ENCODE assay signal across 8 cellular contexts in genomic region chr10:93481213-93481930, GRCh38. TPM values are rescaled to one million over a fixed set of nuclear protein-coding genes. Genes with fewer than 3 reads are reported as not detected.
A peak's percentile ranks its signal among the peaks of the same experiment; 100 is the strongest.
DNase-seq lines count a peak whose midpoint lies in the region; ATAC-seq, FAIRE-seq and TF ChIP-seq lines count a peak whose summit lies in the region.

No MANE protein-coding gene starts in this region.

- no peak for TF ChIP-seq EP300 in GM12878 (IDR thresholded peaks at IDR 0.05; ENCODE audit: borderline replicate concordance in 1 of 2, control insufficient read depth in 1 of 2, low read depth in 2 of 2, low read length in 2 of 2)

- CTCF ChIA-PET in GM12878 (lab: Yijun Ruan, JAX), result interaction anchor here (0.6 to 4.5 kb wide), 29 partner anchors 8 to 671 kb away, joined by 3 to 283 read pairs (median 6); partner anchors contain the start of gene CEP55

- no peaks in the 10 kb centered on the region for H3K79me2 ChIP-seq in Loucy (ENCODE audit: insufficient read depth, low read length)
- no peaks in the 10 kb centered on the region for H3K79me2 ChIP-seq in GM12878 (ENCODE audit: control insufficient read depth, insufficient read depth, low read length)

- H3K9ac ChIP-seq in Loucy (ENCODE audit: low read depth, low read length, poor library complexity, severe bottlenecking) (peak overlapping the region; percentile 47), GM12878 (ENCODE audit: control insufficient read depth, insufficient read depth, low read length) (no peak overlapping the region), subcutaneous abdominal adipose tissue (ENCODE audit: low read length in 5 of 5) (peak overlapping the region; percentile 85 to 94 (median 89))

- SMC1A ChIA-PET in GM12878 (lab: Charles Lee; ENCODE audit: uncharacterized antibody, unreplicated experiment), result interaction anchor here (0.8 to 5.5 kb wide), 15 partner anchors 9 to 396 kb away, joined by 3 to 157 read pairs (median 7); no protein-coding TSS in a partner anchor

- FAIRE-seq in GM12878 (lab: Jason Lieb, UNC), result no peak

- no peaks in the 10 kb centered on the region for H3K9me2 ChIP-seq in Loucy (replicated peaks; ENCODE audit: low read depth, low read length)

- H3K4me1 ChIP-seq in Loucy (ENCODE audit: insufficient read depth, low read length, poor library complexity, severe bottlenecking), result peaks cover 6% of the 10 kb centered on the region
- peaks cover 9% of the 10 kb centered on the region for H3K4me1 ChIP-seq in GM12878 (ENCODE audit: control insufficient read depth, insufficient read depth, low read length)
- H3K4me1 ChIP-seq in subcutaneous abdominal adipose tissue (ENCODE audit: control insufficient read depth in 5 of 5, insufficient read depth in 5 of 5, low read length in 5 of 5), result peaks cover 1 to 34% (median 16%) of the 10 kb centered on the region in 5 donors

- H4K20me1 ChIP-seq in Loucy (ENCODE audit: insufficient read depth, low read length, poor library complexity, severe bottlenecking) (no peaks in the 10 kb centered on the region), GM12878 (ENCODE audit: control insufficient read depth, insufficient read depth) (no peaks in the 10 kb centered on the region)

- TF ChIP-seq RAD21 in GM12878 (IDR thresholded peaks at IDR 0.05; ENCODE audit: insufficient read depth, low read depth, low read length), result no peak

- no peaks in the 10 kb centered on the region for H3K36me3 ChIP-seq in Loucy (ENCODE audit: insufficient read depth, low read length)
- no peaks in the 10 kb centered on the region for H3K36me3 ChIP-seq in GM12878 (ENCODE audit: control insufficient read depth in 2 of 2, insufficient read depth in 2 of 2, low read length in 1 of 2)
- no peaks in the 10 kb centered on the region for H3K36me3 ChIP-seq in subcutaneous abdominal adipose tissue (ENCODE audit: control insufficient read depth in 5 of 5, insufficient read depth in 5 of 5, low read length in 5 of 5)

- peak overlapping the region; percentile 93 for H3K4me2 ChIP-seq in Loucy (ENCODE audit: low read depth, low read length, poor library complexity, severe bottlenecking)
- H3K4me2 ChIP-seq in GM12878 (ENCODE audit: control insufficient read depth, insufficient read depth), result peak overlapping the region; percentile 90

- TSS peak; percentile 73 for BruUV-seq in GM12878 (replicated peaks; lab: Mats Ljungman, UMichigan)

- H3K9me3 ChIP-seq in Loucy (ENCODE audit: insufficient read depth, low read depth, low read length) (no peaks in the 10 kb centered on the region), GM12878 (replicated peaks; ENCODE audit: control insufficient read depth, insufficient read depth, low read length) (no peaks in the 10 kb centered on the region), subcutaneous abdominal adipose tissue (ENCODE audit: control insufficient read depth in 5 of 5, low read length in 5 of 5) (no peaks in the 10 kb centered on the region)

- POLR2A ChIA-PET in GM12878 (lab: Charles Lee), result interaction anchor here (0.6 to 1.3 kb wide), 3 partner anchors 15 to 471 kb away, joined by 3 to 8 read pairs (median 3); partner anchors contain the start of gene CEP55

- intact Hi-C loops in GM12878 (cut with micrococcal nuclease; ENCODE audit: unreplicated experiment), result loop anchor here (10.0 kb wide), 1 partner anchor 597 kb away; no protein-coding TSS in a partner anchor

- no peak for DNase-seq in GM12878 (ENCODE audit: low read depth, low spot score)
- DNase-seq in kidney tubule cell (ENCODE audit: low spot score), result peak; percentile 54
- DNase-seq in NCI-H69 (lab: John Stamatoyannopoulos, UW), result no peak
- no peak for DNase-seq in globus pallidus (ENCODE audit: low spot score)
- no peak for DNase-seq in iPS-NIHi7 (ENCODE audit: extremely low spot score)

- in situ Hi-C loops in GM12878 (cut with MboI), result loop anchor here (5.0 kb wide), 1 partner anchor 104 kb away; no protein-coding TSS in a partner anchor

- 41% methylated on average over 6 of the region's 6 CpGs for WGBS in GM12878 (ENCODE audit: insufficient coverage, insufficient replicate concordance, low lambda C conversion rate, missing lambda C conversion rate)

- RAD21 ChIA-PET in GM12878 (lab: Charles Lee; ENCODE audit: unreplicated experiment), result interaction anchor here (0.6 to 6.1 kb wide), 11 partner anchors 19 to 129 kb away, joined by 3 to 144 read pairs (median 4); no protein-coding TSS in a partner anchor

- H3K27me3 ChIP-seq in Loucy (ENCODE audit: insufficient read depth, low read length, poor library complexity, severe bottlenecking), result no peaks in the 10 kb centered on the region
- H3K27me3 ChIP-seq in GM12878 (replicated peaks in 1 of 2; ENCODE audit: control insufficient read depth in 2 of 2, insufficient read depth in 2 of 2, low read length in 1 of 2), result peaks cover 0 to 5% of the 10 kb centered on the region in 2 experiments
- no peaks in the 10 kb centered on the region for H3K27me3 ChIP-seq in subcutaneous abdominal adipose tissue (ENCODE audit: control insufficient read depth in 5 of 5, insufficient read depth in 4 of 5, low read length in 5 of 5)

- TF ChIP-seq CTCF in Loucy (conservative IDR thresholded peaks at IDR 0.05; ENCODE audit: low read length), result no peak
- no peak for TF ChIP-seq CTCF in GM12878 (IDR thresholded peaks at IDR 0.05 in 2 of 3, conservative IDR thresholded peaks at IDR 0.05 in 1 of 3; ENCODE audit: control insufficient read depth in 2 of 3, extremely low read depth in 1 of 3, insufficient read depth in 1 of 3, low read depth in 3 of 3, low read length in 3 of 3)

- H3K27ac ChIP-seq in GM12878 (ENCODE audit: control insufficient read depth, insufficient read depth) (no peak overlapping the region), subcutaneous abdominal adipose tissue (ENCODE audit: low read depth, low read length) (peak overlapping the region; percentile 99)

- peak overlapping the region; percentile 78 for H3K4me3 ChIP-seq in Loucy (ENCODE audit: low read length, poor library complexity, severe bottlenecking)
- no peak overlapping the region for H3K4me3 ChIP-seq in GM12878
- peak overlapping the region; percentile 75 to 97 (median 87) for H3K4me3 ChIP-seq in subcutaneous abdominal adipose tissue (ENCODE audit: low read depth in 1 of 5, low read length in 5 of 5)

- ATAC-seq in GM12878, result no peak
- no peak for ATAC-seq in GM18868 (IDR thresholded peaks at IDR 0.05; ENCODE audit: unreplicated experiment)

- no peaks in the 10 kb centered on the region for H3F3A ChIP-seq in Loucy (ENCODE audit: low read depth)

- peak overlapping the region; percentile 84 for H2AFZ ChIP-seq in Loucy (ENCODE audit: low read length)
- H2AFZ ChIP-seq in GM12878 (ENCODE audit: control insufficient read depth, low read depth, low read length), result no peak overlapping the region

- no peak for TF ChIP-seq POLR2A in GM12878 (IDR thresholded peaks at IDR 0.05; ENCODE audit: low read depth, low read length)

TF ChIP-seq in GM12878, 131 proteins besides CTCF, POLR2A, EP300 and RAD21:
- peak; percentile 58; the same call in 1 of the 2 replicates for TF ChIP-seq PAX5 (IDR thresholded peaks at IDR 0.05; ENCODE audit: borderline replicate concordance, low read depth, low read length)
- no peak for TF ChIP-seq TCF3 (IDR thresholded peaks at IDR 0.05; ENCODE audit: borderline replicate concordance, insufficient read depth, low read depth, low read length)
- no peak for TF ChIP-seq ZNF207 (IDR thresholded peaks at IDR 0.05; ENCODE audit: borderline replicate concordance)
- no peak for TF ChIP-seq BCL11A (IDR thresholded peaks at IDR 0.05; ENCODE audit: low read depth, low read length)
- TF ChIP-seq NFYA (IDR thresholded peaks at IDR 0.05; ENCODE audit: borderline replicate concordance, low read depth, low read length), result no peak
- no peak for TF ChIP-seq ZSCAN29 (IDR thresholded peaks at IDR 0.05)
TF ChIP-seq in GM12878: peak in this region for 1.

RNA-seq across cellular contexts. Expression of gene MYOF, which starts 0.8 kb away (rescaled TPM):
- total RNA-seq in GM12878 (2013; cell fraction: nucleolus; rRNA removed), result 0.34 and 0.63 TPM in 2 replicates
- 0.11 and 0.16 TPM in 2 replicates for total RNA-seq in GM12878 (2014; rRNA removed)
- total RNA-seq in GM12878 (2014; rRNA removed; fragmentation: Illumina TruSeq; extraction: Trizol), result 0.09 and 0.18 TPM in 2 replicates
- total RNA-seq in GM12878 (2021), result 0.44 and 0.45 TPM in 2 replicates
- 0.04 TPM for polyA plus RNA-seq in GM12878 (2011; ENCODE audit: low read depth)
- 0.04 and 0.15 TPM in 2 replicates for polyA plus RNA-seq in GM12878 (2011; rRNA removed)
- 0.07 and 0.10 TPM in 2 replicates for polyA plus RNA-seq in GM12878 (2011; cell fraction: cytosol; rRNA removed)
- polyA plus RNA-seq in GM12878 (2011; cell fraction: nucleus; rRNA removed), result 0.16 and 0.18 TPM in 2 replicates
- 0.04 TPM in 2 replicates for polyA plus RNA-seq in GM12878 (2012)
- 0.11 and 0.19 TPM in 2 replicates for polyA plus RNA-seq in GM12878 (2014; fragmentation: Illumina TruSeq; extraction: Trizol)
- under 1 TPM; 0.02 to 0.13 TPM for polyA plus RNA-seq in GM12878 (2014; fragmentation: Nextera tagmentation; extraction: Ambion mirVana)
- 0.25 and 0.42 TPM in 2 replicates for polyA plus RNA-seq in GM12878 (2014; rRNA removed)
- polyA plus RNA-seq in GM12878 (2016; fragmentation: Nextera tagmentation; extraction: Ambion mirVana), result under 1 TPM; 0.48 to 0.59 TPM
- 0.07 TPM in 1 of 2 replicates, not detected in the other for polyA minus RNA-seq in GM12878 (2011; rRNA and poly(A)+ RNA removed)
- polyA minus RNA-seq in GM12878 (2011; cell fraction: cytosol; rRNA and poly(A)+ RNA removed), result 0.80 and 1.9 TPM in 2 replicates
- under 0.01 and 0.19 TPM in 2 replicates for polyA minus RNA-seq in GM12878 (2011; cell fraction: nucleus; rRNA and poly(A)+ RNA removed)

RNA-seq across cellular contexts. Expression of gene CEP55, which starts 15.0 kb away (rescaled TPM):
- total RNA-seq in GM12878 (2013; cell fraction: nucleolus; rRNA removed), result 15.3 and 17.8 TPM in 2 replicates
- total RNA-seq in GM12878 (2014; rRNA removed) (51.3 and 59.5 TPM in 2 replicates), GM12878 (2014; rRNA removed; fragmentation: Illumina TruSeq; extraction: Trizol) (80.8 and 83.6 TPM in 2 replicates), GM12878 (2021) (37.5 and 38.7 TPM in 2 replicates)
- 10.4 TPM for polyA plus RNA-seq in GM12878 (2011; ENCODE audit: low read depth)
- polyA plus RNA-seq in GM12878 (2011; rRNA removed) (54.6 and 86.6 TPM in 2 replicates), GM12878 (2014; fragmentation: Illumina TruSeq; extraction: Trizol) (65.2 and 77.0 TPM in 2 replicates), GM12878 (2014; fragmentation: Nextera tagmentation; extraction: Ambion mirVana) (10 to 100 TPM; 14.6 to 16.7 TPM), GM12878 (2014; rRNA removed) (32.2 and 41.2 TPM in 2 replicates), GM12878 (2016; fragmentation: Nextera tagmentation; extraction: Ambion mirVana) (10 to 100 TPM; 52.7 to 56.1 TPM)
- polyA plus RNA-seq in GM12878 (2011; cell fraction: cytosol; rRNA removed), result 20.2 and 22.0 TPM in 2 replicates
- 17.5 and 21.3 TPM in 2 replicates for polyA plus RNA-seq in GM12878 (2011; cell fraction: nucleus; rRNA removed)
- 15.9 and 22.0 TPM in 2 replicates for polyA plus RNA-seq in GM12878 (2012)
- 19.6 and 28.5 TPM in 2 replicates for polyA minus RNA-seq in GM12878 (2011; rRNA and poly(A)+ RNA removed)
- polyA minus RNA-seq in GM12878 (2011; cell fraction: cytosol; rRNA and poly(A)+ RNA removed), result 11.2 and 13.8 TPM in 2 replicates
- 8.6 and 12.6 TPM in 2 replicates for polyA minus RNA-seq in GM12878 (2011; cell fraction: nucleus; rRNA and poly(A)+ RNA removed)
